8 cellular contexts compared by ENCODE assay signal in the genomic region with DNA sequence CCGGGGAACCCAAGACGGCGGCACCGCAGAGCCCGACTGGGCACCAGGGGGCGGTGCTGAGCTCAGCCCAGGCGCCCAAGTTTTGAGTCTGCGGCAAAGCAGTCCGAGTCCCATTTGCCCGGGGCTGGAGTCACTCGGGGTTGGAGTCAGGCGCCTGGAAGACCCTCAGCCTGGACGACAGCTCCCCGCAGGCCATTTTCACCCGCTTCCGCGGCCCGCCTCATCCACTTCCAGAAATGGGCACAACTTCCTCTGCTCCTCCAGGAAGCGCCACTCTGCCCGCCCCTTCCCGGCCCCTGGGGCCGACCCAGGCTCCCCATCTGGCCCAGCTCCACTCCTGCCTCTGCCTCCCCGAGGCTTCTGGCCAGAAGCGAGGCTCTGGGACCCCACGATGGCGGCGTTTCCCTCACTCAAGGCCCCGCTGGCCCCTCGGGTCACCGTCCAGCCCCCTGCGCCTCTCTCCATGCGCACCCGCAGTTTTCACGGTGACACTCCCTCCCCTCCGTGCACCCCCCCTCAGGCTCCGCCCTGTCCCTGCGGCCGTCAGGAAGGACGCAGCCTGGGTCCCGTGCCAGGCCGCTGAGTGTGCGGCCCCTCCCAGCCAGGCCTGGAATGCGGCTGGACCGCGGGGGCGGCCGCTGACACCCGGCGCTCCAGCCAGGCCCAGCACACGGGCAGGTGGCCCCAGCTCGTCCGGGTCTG. TPM values are rescaled to one million over a fixed set of nuclear protein-coding genes. Genes with fewer than 3 reads are reported as not detected.
A peak's percentile ranks its signal among the peaks of the same experiment; 100 is the strongest.
DNase-seq lines count a peak whose midpoint lies in the region; ATAC-seq and TF ChIP-seq lines count a peak whose summit lies in the region.

No MANE protein-coding gene starts in this region.

- no TSS peak for BruUV-seq in Calu3 (replicated peaks; lab: Mats Ljungman, UMichigan)

- peaks cover 0 to 12% of the 10 kb centered on the region in 2 donors for H3K36me3 ChIP-seq in adrenal gland (replicated peaks in 1 of 2)
- peaks cover 3 to 24% (median 16%) of the 10 kb centered on the region in 9 donors for H3K36me3 ChIP-seq in heart left ventricle
- H3K36me3 ChIP-seq in upper lobe of right lung = peaks cover 13% of the 10 kb centered on the region

- peak overlapping the region; percentile 77 for H3K4me3 Mint-ChIP-seq in Calu3 (ENCODE audit: low read depth, unreplicated experiment)

- H3K27ac Mint-ChIP-seq in Calu3 (ENCODE audit: unreplicated experiment) = peak overlapping the region; percentile 86

- H3K9me3 Mint-ChIP-seq in Calu3 (ENCODE audit: low read depth, unreplicated experiment) = no peaks in the 10 kb centered on the region

- peaks cover 47% of the 10 kb centered on the region for H3K4me1 Mint-ChIP-seq in Calu3 (ENCODE audit: low read depth, unreplicated experiment)

- H3K27me3 Mint-ChIP-seq in Calu3 (ENCODE audit: unreplicated experiment) = no peaks in the 10 kb centered on the region

- peak; percentile 72 to 96 for TF ChIP-seq POLR2A in adrenal gland (IDR thresholded peaks at IDR 0.05)
- TF ChIP-seq POLR2A in heart left ventricle (IDR thresholded peaks at IDR 0.05) = peak in 1 of 2 donors; percentile 86

- H3K9me3 ChIP-seq in adrenal gland (replicated peaks in 1 of 3) (no peaks in the 10 kb centered on the region), heart left ventricle (no peaks in the 10 kb centered on the region), upper lobe of right lung (no peaks in the 10 kb centered on the region)

- TF ChIP-seq CTCF in Calu3 (IDR thresholded peaks at IDR 0.05; ENCODE audit: unreplicated experiment) = peak; percentile 95
- peak; percentile 85 to 95 (median 94) for TF ChIP-seq CTCF in adrenal gland (IDR thresholded peaks at IDR 0.05)
- peak; percentile 83 to 99 (median 94) for TF ChIP-seq CTCF in heart left ventricle (IDR thresholded peaks at IDR 0.05)
- peak; percentile 80 for TF ChIP-seq CTCF in upper lobe of right lung (IDR thresholded peaks at IDR 0.05)

- 0% methylated on average over 20 to 52 of the region's 52 CpGs for WGBS in adrenal gland, 4 donors
- WGBS in heart left ventricle, 4 donors = 0 to 1% (median 1%) methylated on average over 36 to 52 of the region's 52 CpGs

- H3K27me3 ChIP-seq in adrenal gland = no peaks in the 10 kb centered on the region
- no peaks in the 10 kb centered on the region for H3K27me3 ChIP-seq in heart left ventricle
- no peaks in the 10 kb centered on the region for H3K27me3 ChIP-seq in upper lobe of right lung

- H3K36me3 Mint-ChIP-seq in Calu3 (ENCODE audit: insufficient read depth, unreplicated experiment) = peaks cover 48% of the 10 kb centered on the region

- peak; percentile 43 for ATAC-seq in GM21723 (IDR thresholded peaks at IDR 0.05; ENCODE audit: unreplicated experiment)
- ATAC-seq in heart left ventricle = peak; percentile 82 to 88 (median 87)
- peak; percentile 86 for ATAC-seq in upper lobe of right lung

- DNase-seq in Calu3 (peak; percentile 98), NAMALWA (ENCODE audit: low spot score) (peak; percentile 84), SW 1271 (lab: John Stamatoyannopoulos, UW) (peak; percentile 79 to 85), adrenal gland (peak; percentile 95 to 97 (median 96)), heart left ventricle (peak; percentile 95 to 97 (median 96)), pons (ENCODE audit: low spot score) (peak; percentile 85), upper lobe of right lung (peak; percentile 97)

- H3K4me1 ChIP-seq in adrenal gland (replicated peaks in 1 of 2) (peaks cover 6 to 47% of the 10 kb centered on the region in 2 donors), heart left ventricle (peaks cover 0 to 60% (median 43%) of the 10 kb centered on the region in 12 donors), upper lobe of right lung (peaks cover 64% of the 10 kb centered on the region)

- peak overlapping the region; percentile 94 to 99 (median 98) for H3K27ac ChIP-seq in adrenal gland
- H3K27ac ChIP-seq in heart left ventricle = peak overlapping the region; percentile 96 to 100 (median 99)
- peak overlapping the region; percentile 99 for H3K27ac ChIP-seq in upper lobe of right lung

- peak overlapping the region; percentile 6 to 63 (median 36) for H3K4me3 ChIP-seq in adrenal gland
- peak overlapping the region; percentile 30 to 75 (median 64) for H3K4me3 ChIP-seq in heart left ventricle
- H3K4me3 ChIP-seq in upper lobe of right lung = peak overlapping the region; percentile 76

- CTCF ChIA-PET in Calu3 (lab: Charles Lee) = interaction anchor here (0.7 to 2.1 kb wide), 17 partner anchors 9 to 477 kb away, joined by 3 to 29 read pairs (median 4); partner anchors contain the start of genes BLVRB, C19orf47, PLD3 and SERTAD3

- intact Hi-C loops in Calu3 (cut with micrococcal nuclease; ENCODE audit: unreplicated experiment) = no loop called here
- intact Hi-C loops in adrenal gland (cut with DNase I) = no loop called here
- intact Hi-C loops in heart left ventricle (cut with DNase I) = loop anchor here in 7 of 10 donors (1.0 to 10.0 kb wide), 9 partner anchors 12 to 386 kb away; partner anchors contain the start of genes C19orf47 (in 2 of the 7), PLD3 (in 2 of the 7), SERTAD3 (in 2 of the 7) and LTBP4 (in 1 of the 7)
- intact Hi-C loops in upper lobe of right lung (cut with DNase I) = no loop called here

RNA-seq across cellular contexts. Expression of gene SERTAD1, which starts 4.9 kb away (rescaled TPM):
- total RNA-seq in Calu3 (2022) = 12.3 and 15.4 TPM in 2 replicates
- total RNA-seq in adrenal gland = 10 to 100 TPM; 10.2 to 20.8 (median 13.9) TPM
- polyA plus RNA-seq in adrenal gland = 10 to 100 TPM in 2 of 3 donors, 1 to 10 TPM in 1; 1.7 to 20.6 (median 11.1) TPM
- total RNA-seq in heart left ventricle = 10 to 100 TPM in 6 of 9 donors, 1 to 10 TPM in 3; 7.6 to 28.0 (median 11.5) TPM
- polyA plus RNA-seq in heart left ventricle = 10 to 100 TPM; 10.2 to 40.2 TPM
- total RNA-seq in upper lobe of right lung = 22.1 TPM

RNA-seq across cellular contexts. Expression of gene PRX, which starts 7.7 kb away (rescaled TPM):
- total RNA-seq in Calu3 (2022) (1.6 and 1.8 TPM in 2 replicates), adrenal gland (10 to 100 TPM in 5 of 8 donors, 1 to 10 TPM in 3; 5.4 to 12.8 (median 10.4) TPM), heart left ventricle (1 to 10 TPM; 2.5 to 4.6 (median 3.1) TPM), upper lobe of right lung (36.2 TPM)
- polyA plus RNA-seq in adrenal gland (1 to 10 TPM; 3.2 to 6.6 (median 3.9) TPM), heart left ventricle (1 to 10 TPM; 2.9 to 4.3 TPM)

RNA-seq across cellular contexts. Expression of gene SERTAD3, which starts 23.2 kb away (rescaled TPM):
- total RNA-seq in Calu3 (2022) = 51.9 and 56.7 TPM in 2 replicates
- total RNA-seq in adrenal gland = 10 to 100 TPM; 15.2 to 34.9 (median 29.5) TPM
- polyA plus RNA-seq in adrenal gland = 10 to 100 TPM; 12.1 to 60.2 (median 32.4) TPM
- total RNA-seq in heart left ventricle = 10 to 100 TPM; 17.6 to 38.7 (median 26.0) TPM
- 10 to 100 TPM; 23.2 to 36.9 TPM for polyA plus RNA-seq in heart left ventricle
- total RNA-seq in upper lobe of right lung = 32.6 TPM

RNA-seq across cellular contexts. Expression of gene HIPK4, which starts 30.9 kb away (rescaled TPM):
- total RNA-seq in Calu3 (2022) (0.14 TPM in 1 of 2 replicates, not detected in the other), adrenal gland (under 1 TPM in 6 of 8 donors, not detected in 2; 0.11 to 0.34 (median 0.23) TPM), heart left ventricle (under 1 TPM in 3 of 9 donors, not detected in 6; 0.07 to 0.14 (median 0.12) TPM), upper lobe of right lung (0.64 TPM)
- polyA plus RNA-seq in adrenal gland (under 1 TPM in 2 of 3 donors, not detected in 1; 0.20 to 0.24 TPM), heart left ventricle (under 1 TPM; 0.08 to 0.12 TPM)

RNA-seq across cellular contexts. Expression of gene BLVRB, which starts 44.6 kb away (rescaled TPM):
- total RNA-seq in Calu3 (2022) (107 and 118 TPM in 2 replicates), adrenal gland (100 to 1,000 TPM in 5 of 8 donors, 10 to 100 TPM in 3; 85.8 to 303 (median 143) TPM), heart left ventricle (100 to 1,000 TPM in 5 of 9 donors, 10 to 100 TPM in 4; 76.3 to 330 (median 100) TPM), upper lobe of right lung (132 TPM)
- polyA plus RNA-seq in adrenal gland (100 to 1,000 TPM in 2 of 3 donors, 10 to 100 TPM in 1; 53.8 to 189 (median 124) TPM), heart left ventricle (100 to 1,000 TPM; 115 to 164 TPM)

Comparison
In these comparisons a context has a peak if more than half of its experiments do, and no peak if none do; other contexts are left out.
1. Peak in every context shown above with its lines: DNase-seq, ATAC-seq, H3K4me3 ChIP-seq and H3K27ac ChIP-seq.
2. intact Hi-C loops: an anchor here in heart left ventricle (1.0 to 10.0 kb wide); none called in Calu3, adrenal gland and upper lobe of right lung.